9 cellular contexts compared by ENCODE assay signal in the genomic region with DNA sequence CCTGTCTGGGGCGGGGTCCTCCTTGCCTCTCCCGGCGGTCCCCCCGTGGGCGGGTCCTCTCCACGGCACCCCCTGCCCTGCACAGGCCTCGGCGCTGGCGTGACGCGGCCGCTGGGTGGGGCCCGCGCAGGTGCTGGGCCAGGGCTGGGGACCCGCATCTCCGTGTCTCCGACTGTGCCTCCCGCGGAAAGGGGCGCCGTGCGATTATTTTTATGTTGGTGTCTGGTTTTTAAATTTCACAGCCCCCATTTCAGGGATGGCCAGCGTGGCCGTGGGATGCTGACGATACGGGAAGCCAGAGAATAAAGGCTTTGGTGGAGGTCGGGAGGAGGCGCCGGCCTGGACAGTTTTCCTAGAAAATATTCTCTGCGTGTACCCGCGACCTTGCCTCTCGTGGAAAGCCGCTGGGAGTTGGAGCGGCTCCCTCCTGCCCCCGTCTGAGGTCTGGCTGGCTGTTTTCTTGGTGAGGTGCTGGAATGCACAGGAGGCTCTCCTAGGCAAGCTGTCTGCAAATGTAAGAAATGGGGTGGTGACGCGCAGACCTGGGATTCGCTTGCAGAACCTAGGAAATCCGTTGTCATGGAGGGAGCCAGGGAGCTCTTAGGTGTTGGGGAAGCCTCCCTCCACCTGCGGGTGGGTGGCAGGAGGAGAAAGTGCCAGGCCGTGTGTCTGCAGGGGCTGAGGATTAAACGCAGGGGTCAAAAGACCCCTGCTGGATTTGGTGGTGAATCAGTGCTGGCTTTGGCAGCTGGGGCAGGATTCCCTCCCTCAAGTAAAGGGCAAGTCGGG. TPM values are rescaled to one million over a fixed set of nuclear protein-coding genes. Genes with fewer than 3 reads are reported as not detected.
DNase-seq lines count a peak whose midpoint lies in the region; ATAC-seq and TF ChIP-seq lines count a peak whose summit lies in the region.
"Had no signal": no experiment of that assay in that cellular context is flagged by ENCODE, and none has a peak within 500 bp of the region (broad histone marks: within the 10 kb centered on the region; RNA-seq: fewer than 3 reads in every experiment).

No MANE protein-coding gene starts in this region.

- H3K36me3 Mint-ChIP-seq in CD14-positive monocyte: peaks cover 0 to 2% of the 10 kb centered on the region in 2 donors

- no peaks in the 10 kb centered on the region for H3K4me1 Mint-ChIP-seq in CD14-positive monocyte

- DNase-seq in CD14-positive monocyte (ENCODE audit: low spot score): peak; percentile 24
- DNase-seq in SW480 (ENCODE audit: low spot score): peak; percentile 11
- DNase-seq in heart right ventricle: peak in 1 of 2 donors; percentile 38
- no peak for DNase-seq in ovary
- DNase-seq in NCI-H1105 treated with DMSO at 0.1 percent for 48 hours (lab: John Stamatoyannopoulos, UW): no peak
- no peak for DNase-seq in activated effector memory CD4-positive, alpha-beta T cell treated with anti-CD3 and anti-CD28 coated beads, Interleukin-2, amount 50 U/mL, for 16 hours

- H3K9me3 ChIP-seq in heart right ventricle: no peaks in the 10 kb centered on the region
- no peaks in the 10 kb centered on the region for H3K9me3 ChIP-seq in ovary

- H3K36me3 ChIP-seq in heart right ventricle: no peaks in the 10 kb centered on the region
- H3K36me3 ChIP-seq in ovary: no peaks in the 10 kb centered on the region

- H3K27ac ChIP-seq in heart right ventricle (peak overlapping the region in 3 of 10 donors; percentile 39 to 51 (median 50)), ovary (no peak overlapping the region)
- H3K27ac ChIP-seq: HL-60 had no signal

- no peak for TF ChIP-seq POLR2A in ovary (IDR thresholded peaks at IDR 0.05)

- 7 to 8% methylated on average over 42 to 44 of the region's 44 CpGs for WGBS in heart right ventricle, 2 donors
- WGBS in ovary, 3 donors: 5 to 11% (median 7%) methylated on average over 22 to 44 of the region's 44 CpGs

- ATAC-seq in heart right ventricle (peak in 7 of 8 donors; percentile 53 to 80 (median 72)), HG02763 (IDR thresholded peaks at IDR 0.05; ENCODE audit: unreplicated experiment) (no peak), GM18520 (IDR thresholded peaks at IDR 0.05; ENCODE audit: unreplicated experiment) (no peak)

- H3K4me3 ChIP-seq in heart right ventricle: peak overlapping the region; percentile 10 to 53 (median 48)
- H3K4me3 ChIP-seq in ovary: peak overlapping the region; percentile 29

- H3K27ac Mint-ChIP-seq in CD14-positive monocyte: peak overlapping the region in 1 of 7 donors; percentile 6

- no peak for TF ChIP-seq EP300 in ovary (IDR thresholded peaks at IDR 0.05)

- intact Hi-C loops in CD14-positive monocyte (cut with micrococcal nuclease) (no loop called here), heart right ventricle (cut with DNase I) (loop anchor here in 7 of 10 donors (5.0 to 10.0 kb wide), 3 partner anchors 98 to 108 kb away; no protein-coding TSS in a partner anchor), ovary (cut with DNase I) (loop anchor here in 1 of 4 donors (10.0 kb wide), 1 partner anchor 108 kb away; no protein-coding TSS in a partner anchor)

- H3K27me3 ChIP-seq in heart right ventricle: peaks cover 0 to 69% (median 51%) of the 10 kb centered on the region in 7 donors
- H3K27me3 ChIP-seq in ovary: no peaks in the 10 kb centered on the region

- peaks cover 56 to 77% (median 65%) of the 10 kb centered on the region in 3 donors for H3K27me3 Mint-ChIP-seq in CD14-positive monocyte (ENCODE audit: low read depth in 3 of 3)

- H3K9me3 Mint-ChIP-seq in CD14-positive monocyte: peaks cover 0 to 10% (median 2%) of the 10 kb centered on the region in 7 donors

- peak overlapping the region in 1 of 2 donors; percentile 82 for H3K4me3 Mint-ChIP-seq in CD14-positive monocyte

- H3K4me1 ChIP-seq in heart right ventricle: peaks cover 0 to 12% (median 5%) of the 10 kb centered on the region in 9 donors
- peaks cover 4% of the 10 kb centered on the region for H3K4me1 ChIP-seq in ovary (ENCODE audit: insufficient read depth)

- TF ChIP-seq CTCF in CD14-positive monocyte (IDR thresholded peaks at IDR 0.05) (no peak), heart right ventricle (IDR thresholded peaks at IDR 0.05) (peak in 3 of 9 donors; percentile 21 to 37 (median 30)), ovary (IDR thresholded peaks at IDR 0.05) (no peak)

RNA-seq across cellular contexts. Expression of gene JAKMIP3, which starts 28.7 kb away (rescaled TPM):
- polyA plus RNA-seq in CD14-positive monocyte (not detected), heart right ventricle (1 to 10 TPM in 1 of 2 donors, under 1 TPM in 1; 0.04 to 2.7 TPM), ovary (1 to 10 TPM in 1 of 2 donors, under 1 TPM in 1; 0.97 to 1.4 TPM)
- total RNA-seq in heart right ventricle (1 to 10 TPM; 1.0 to 2.5 (median 1.8) TPM), ovary (1 to 10 TPM in 5 of 7 donors, under 1 TPM in 2; 0.48 to 2.5 (median 1.9) TPM)

RNA-seq across cellular contexts. Expression of gene BNIP3, which starts 55.4 kb away (rescaled TPM):
- polyA plus RNA-seq in CD14-positive monocyte (1 to 10 TPM; 4.6 to 7.2 TPM), heart right ventricle (10 to 100 TPM; 34.6 to 80.5 TPM), ovary (10 to 100 TPM; 39.8 to 47.6 TPM)
- total RNA-seq in heart right ventricle (100 to 1,000 TPM; 111 to 211 (median 159) TPM), ovary (100 to 1,000 TPM in 2 of 7 donors, 10 to 100 TPM in 5; 45.1 to 166 (median 70.1) TPM)

Comparison
In these comparisons a context has a peak if more than half of its experiments do, and no peak if none do; other contexts are left out.
1. DNase-seq: peak in CD14-positive monocyte (single experiment) and SW480 (single experiment); none in ovary (0 of 5), NCI-H1105 treated with DMSO at 0.1 percent for 48 hours (single experiment) and activated effector memory CD4-positive, alpha-beta T cell treated with anti-CD3 and anti-CD28 coated beads, Interleukin-2, amount 50 U/mL, for 16 hours (single experiment).
2. ATAC-seq: peak in heart right ventricle (7 of 8); none in HG02763 (single experiment) and GM18520 (single experiment).
3. RNA of gene BNIP3, which starts 55.4 kb away (polyA plus RNA-seq): 34.6 to 80.5 TPM in heart right ventricle and 39.8 to 47.6 TPM in ovary; 4.6 to 7.2 TPM in CD14-positive monocyte; every median in the first group is over 4 times any median in the second.
4. intact Hi-C loops: an anchor here in heart right ventricle (5.0 to 10.0 kb wide); none called in CD14-positive monocyte.